In the genomic region with DNA sequence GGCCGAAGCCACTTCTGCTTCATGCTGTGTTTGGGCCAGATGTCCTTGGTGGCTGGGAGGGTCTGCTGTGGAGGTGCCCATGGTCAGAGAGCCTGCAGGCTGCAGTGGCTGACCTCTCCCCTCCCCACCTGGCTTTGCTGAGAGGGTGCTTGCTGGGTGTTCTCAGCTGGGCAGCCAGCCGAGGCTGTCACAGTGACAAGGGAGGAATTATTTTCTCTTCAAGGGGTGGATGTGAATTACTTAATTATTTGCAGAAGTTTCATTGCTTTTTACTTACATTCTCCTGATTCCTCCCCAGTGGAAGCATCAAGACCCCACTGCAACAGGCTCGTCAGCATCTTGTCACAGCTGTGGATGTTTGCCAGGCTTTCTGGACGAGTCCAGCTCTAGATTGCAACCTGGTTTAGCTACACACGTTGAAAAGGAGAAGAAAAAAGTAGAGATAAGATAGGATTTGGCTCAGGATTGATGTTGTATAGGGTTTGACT, we compare ENCODE assay signal across 2 cellular contexts.
TF ChIP-seq lines count a peak whose summit lies in the region.

No MANE protein-coding gene starts in this region.

TF ChIP-seq in GM23338, 12 proteins besides CTCF, POLR2A, EP300 and RAD21:
- no peak for TF ChIP-seq EZH2 (IDR thresholded peaks at IDR 0.05; ENCODE audit: low read depth, unreplicated experiment)
- TF ChIP-seq ZNF331 (CRISPR knock-in tag; IDR thresholded peaks at IDR 0.05; ENCODE audit: low read depth) = no peak
- TF ChIP-seq STAT1 (IDR thresholded peaks at IDR 0.05; ENCODE audit: unreplicated experiment) = no peak
- TF ChIP-seq, protein P1, sequence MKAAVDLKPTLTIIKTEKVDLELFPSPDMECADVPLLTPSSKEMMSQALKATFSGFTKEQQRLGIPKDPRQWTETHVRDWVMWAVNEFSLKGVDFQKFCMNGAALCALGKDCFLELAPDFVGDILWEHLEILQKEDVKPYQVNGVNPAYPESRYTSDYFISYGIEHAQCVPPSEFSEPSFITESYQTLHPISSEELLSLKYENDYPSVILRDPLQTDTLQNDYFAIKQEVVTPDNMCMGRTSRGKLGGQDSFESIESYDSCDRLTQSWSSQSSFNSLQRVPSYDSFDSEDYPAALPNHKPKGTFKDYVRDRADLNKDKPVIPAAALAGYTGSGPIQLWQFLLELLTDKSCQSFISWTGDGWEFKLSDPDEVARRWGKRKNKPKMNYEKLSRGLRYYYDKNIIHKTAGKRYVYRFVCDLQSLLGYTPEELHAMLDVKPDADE (IDR thresholded peaks at IDR 0.05) = no peak

TF ChIP-seq in HepG2, 621 proteins besides CTCF, POLR2A, EP300 and RAD21:
- TF ChIP-seq MAZ (IDR thresholded peaks at IDR 0.05; ENCODE audit: borderline replicate concordance, low read depth, low read length) (no peak), MAZ (CRISPR knock-in tag; IDR thresholded peaks at IDR 0.05; ENCODE audit: low read depth) (no peak), ZNF33A (CRISPR knock-in tag; IDR thresholded peaks at IDR 0.05; ENCODE audit: borderline replicate concordance) (no peak), ZNF563 (CRISPR knock-in tag; IDR thresholded peaks at IDR 0.05) (no peak), ZNF703 (CRISPR knock-in tag; IDR thresholded peaks at IDR 0.05; ENCODE audit: borderline replicate concordance) (no peak), ZNF737 (CRISPR knock-in tag; IDR thresholded peaks at IDR 0.05; ENCODE audit: borderline replicate concordance) (no peak), ZNF138 (CRISPR knock-in tag; IDR thresholded peaks at IDR 0.05; ENCODE audit: low read depth) (no peak), JUND (CRISPR knock-in tag; IDR thresholded peaks at IDR 0.05) (no peak), SP5 (CRISPR knock-in tag; IDR thresholded peaks at IDR 0.05; ENCODE audit: borderline replicate concordance, low read depth) (no peak), ZNF430 (CRISPR knock-in tag; IDR thresholded peaks at IDR 0.05) (no peak), MAFF (IDR thresholded peaks at IDR 0.05; ENCODE audit: low read depth, low read length) (no peak), ZFY (CRISPR knock-in tag; IDR thresholded peaks at IDR 0.05) (no peak), KMT2A (CRISPR knock-in tag; IDR thresholded peaks at IDR 0.05) (no peak), ZMYM4 (CRISPR knock-in tag; IDR thresholded peaks at IDR 0.05) (no peak), CREB1 (IDR thresholded peaks at IDR 0.05) (no peak), CREB1 (CRISPR knock-in tag; IDR thresholded peaks at IDR 0.05) (no peak), ZNF160 (CRISPR knock-in tag; IDR thresholded peaks at IDR 0.05) (no peak)
- TF ChIP-seq, protein P2, sequence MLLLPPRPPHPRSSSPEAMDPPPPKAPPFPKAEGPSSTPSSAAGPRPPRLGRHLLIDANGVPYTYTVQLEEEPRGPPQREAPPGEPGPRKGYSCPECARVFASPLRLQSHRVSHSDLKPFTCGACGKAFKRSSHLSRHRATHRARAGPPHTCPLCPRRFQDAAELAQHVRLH (CRISPR knock-in tag; IDR thresholded peaks at IDR 0.05; ENCODE audit: borderline replicate concordance, low read depth) = no peak
- TF ChIP-seq, protein P3, sequence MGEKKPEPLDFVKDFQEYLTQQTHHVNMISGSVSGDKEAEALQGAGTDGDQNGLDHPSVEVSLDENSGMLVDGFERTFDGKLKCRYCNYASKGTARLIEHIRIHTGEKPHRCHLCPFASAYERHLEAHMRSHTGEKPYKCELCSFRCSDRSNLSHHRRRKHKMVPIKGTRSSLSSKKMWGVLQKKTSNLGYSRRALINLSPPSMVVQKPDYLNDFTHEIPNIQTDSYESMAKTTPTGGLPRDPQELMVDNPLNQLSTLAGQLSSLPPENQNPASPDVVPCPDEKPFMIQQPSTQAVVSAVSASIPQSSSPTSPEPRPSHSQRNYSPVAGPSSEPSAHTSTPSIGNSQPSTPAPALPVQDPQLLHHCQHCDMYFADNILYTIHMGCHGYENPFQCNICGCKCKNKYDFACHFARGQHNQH (CRISPR knock-in tag; IDR thresholded peaks at IDR 0.05) = no peak
- TF ChIP-seq, protein P4, sequence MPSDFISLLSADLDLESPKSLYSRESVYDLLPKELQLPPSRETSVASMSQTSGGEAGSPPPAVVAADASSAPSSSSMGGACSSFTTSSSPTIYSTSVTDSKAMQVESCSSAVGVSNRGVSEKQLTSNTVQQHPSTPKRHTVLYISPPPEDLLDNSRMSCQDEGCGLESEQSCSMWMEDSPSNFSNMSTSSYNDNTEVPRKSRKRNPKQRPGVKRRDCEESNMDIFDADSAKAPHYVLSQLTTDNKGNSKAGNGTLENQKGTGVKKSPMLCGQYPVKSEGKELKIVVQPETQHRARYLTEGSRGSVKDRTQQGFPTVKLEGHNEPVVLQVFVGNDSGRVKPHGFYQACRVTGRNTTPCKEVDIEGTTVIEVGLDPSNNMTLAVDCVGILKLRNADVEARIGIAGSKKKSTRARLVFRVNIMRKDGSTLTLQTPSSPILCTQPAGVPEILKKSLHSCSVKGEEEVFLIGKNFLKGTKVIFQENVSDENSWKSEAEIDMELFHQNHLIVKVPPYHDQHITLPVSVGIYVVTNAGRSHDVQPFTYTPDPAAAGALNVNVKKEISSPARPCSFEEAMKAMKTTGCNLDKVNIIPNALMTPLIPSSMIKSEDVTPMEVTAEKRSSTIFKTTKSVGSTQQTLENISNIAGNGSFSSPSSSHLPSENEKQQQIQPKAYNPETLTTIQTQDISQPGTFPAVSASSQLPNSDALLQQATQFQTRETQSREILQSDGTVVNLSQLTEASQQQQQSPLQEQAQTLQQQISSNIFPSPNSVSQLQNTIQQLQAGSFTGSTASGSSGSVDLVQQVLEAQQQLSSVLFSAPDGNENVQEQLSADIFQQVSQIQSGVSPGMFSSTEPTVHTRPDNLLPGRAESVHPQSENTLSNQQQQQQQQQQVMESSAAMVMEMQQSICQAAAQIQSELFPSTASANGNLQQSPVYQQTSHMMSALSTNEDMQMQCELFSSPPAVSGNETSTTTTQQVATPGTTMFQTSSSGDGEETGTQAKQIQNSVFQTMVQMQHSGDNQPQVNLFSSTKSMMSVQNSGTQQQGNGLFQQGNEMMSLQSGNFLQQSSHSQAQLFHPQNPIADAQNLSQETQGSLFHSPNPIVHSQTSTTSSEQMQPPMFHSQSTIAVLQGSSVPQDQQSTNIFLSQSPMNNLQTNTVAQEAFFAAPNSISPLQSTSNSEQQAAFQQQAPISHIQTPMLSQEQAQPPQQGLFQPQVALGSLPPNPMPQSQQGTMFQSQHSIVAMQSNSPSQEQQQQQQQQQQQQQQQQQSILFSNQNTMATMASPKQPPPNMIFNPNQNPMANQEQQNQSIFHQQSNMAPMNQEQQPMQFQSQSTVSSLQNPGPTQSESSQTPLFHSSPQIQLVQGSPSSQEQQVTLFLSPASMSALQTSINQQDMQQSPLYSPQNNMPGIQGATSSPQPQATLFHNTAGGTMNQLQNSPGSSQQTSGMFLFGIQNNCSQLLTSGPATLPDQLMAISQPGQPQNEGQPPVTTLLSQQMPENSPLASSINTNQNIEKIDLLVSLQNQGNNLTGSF (CRISPR knock-in tag; IDR thresholded peaks at IDR 0.05) = no peak
- TF ChIP-seq, protein P5, sequence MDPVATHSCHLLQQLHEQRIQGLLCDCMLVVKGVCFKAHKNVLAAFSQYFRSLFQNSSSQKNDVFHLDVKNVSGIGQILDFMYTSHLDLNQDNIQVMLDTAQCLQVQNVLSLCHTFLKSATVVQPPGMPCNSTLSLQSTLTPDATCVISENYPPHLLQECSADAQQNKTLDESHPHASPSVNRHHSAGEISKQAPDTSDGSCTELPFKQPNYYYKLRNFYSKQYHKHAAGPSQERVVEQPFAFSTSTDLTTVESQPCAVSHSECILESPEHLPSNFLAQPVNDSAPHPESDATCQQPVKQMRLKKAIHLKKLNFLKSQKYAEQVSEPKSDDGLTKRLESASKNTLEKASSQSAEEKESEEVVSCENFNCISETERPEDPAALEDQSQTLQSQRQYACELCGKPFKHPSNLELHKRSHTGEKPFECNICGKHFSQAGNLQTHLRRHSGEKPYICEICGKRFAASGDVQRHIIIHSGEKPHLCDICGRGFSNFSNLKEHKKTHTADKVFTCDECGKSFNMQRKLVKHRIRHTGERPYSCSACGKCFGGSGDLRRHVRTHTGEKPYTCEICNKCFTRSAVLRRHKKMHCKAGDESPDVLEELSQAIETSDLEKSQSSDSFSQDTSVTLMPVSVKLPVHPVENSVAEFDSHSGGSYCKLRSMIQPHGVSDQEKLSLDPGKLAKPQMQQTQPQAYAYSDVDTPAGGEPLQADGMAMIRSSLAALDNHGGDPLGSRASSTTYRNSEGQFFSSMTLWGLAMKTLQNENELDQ (CRISPR knock-in tag; IDR thresholded peaks at IDR 0.05; ENCODE audit: borderline replicate concordance) = no peak
- TF ChIP-seq, protein P6, sequence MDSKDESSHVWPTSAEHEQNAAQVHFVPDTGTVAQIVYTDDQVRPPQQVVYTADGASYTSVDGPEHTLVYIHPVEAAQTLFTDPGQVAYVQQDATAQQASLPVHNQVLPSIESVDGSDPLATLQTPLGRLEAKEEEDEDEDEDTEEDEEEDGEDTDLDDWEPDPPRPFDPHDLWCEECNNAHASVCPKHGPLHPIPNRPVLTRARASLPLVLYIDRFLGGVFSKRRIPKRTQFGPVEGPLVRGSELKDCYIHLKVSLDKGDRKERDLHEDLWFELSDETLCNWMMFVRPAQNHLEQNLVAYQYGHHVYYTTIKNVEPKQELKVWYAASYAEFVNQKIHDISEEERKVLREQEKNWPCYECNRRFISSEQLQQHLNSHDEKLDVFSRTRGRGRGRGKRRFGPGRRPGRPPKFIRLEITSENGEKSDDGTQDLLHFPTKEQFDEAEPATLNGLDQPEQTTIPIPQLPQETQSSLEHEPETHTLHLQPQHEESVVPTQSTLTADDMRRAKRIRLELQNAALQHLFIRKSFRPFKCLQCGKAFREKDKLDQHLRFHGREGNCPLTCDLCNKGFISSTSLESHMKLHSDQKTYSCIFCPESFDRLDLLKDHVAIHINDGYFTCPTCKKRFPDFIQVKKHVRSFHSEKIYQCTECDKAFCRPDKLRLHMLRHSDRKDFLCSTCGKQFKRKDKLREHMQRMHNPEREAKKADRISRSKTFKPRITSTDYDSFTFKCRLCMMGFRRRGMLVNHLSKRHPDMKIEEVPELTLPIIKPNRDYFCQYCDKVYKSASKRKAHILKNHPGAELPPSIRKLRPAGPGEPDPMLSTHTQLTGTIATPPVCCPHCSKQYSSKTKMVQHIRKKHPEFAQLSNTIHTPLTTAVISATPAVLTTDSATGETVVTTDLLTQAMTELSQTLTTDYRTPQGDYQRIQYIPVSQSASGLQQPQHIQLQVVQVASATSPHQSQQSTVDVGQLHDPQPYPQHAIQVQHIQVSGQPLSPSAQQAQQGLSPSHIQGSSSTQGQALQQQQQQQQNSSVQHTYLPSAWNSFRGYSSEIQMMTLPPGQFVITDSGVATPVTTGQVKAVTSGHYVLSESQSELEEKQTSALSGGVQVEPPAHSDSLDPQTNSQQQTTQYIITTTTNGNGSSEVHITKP (CRISPR knock-in tag; IDR thresholded peaks at IDR 0.05; ENCODE audit: low read depth) = no peak
TF ChIP-seq in HepG2: peak in this region for 0.
